In the genomic region with DNA sequence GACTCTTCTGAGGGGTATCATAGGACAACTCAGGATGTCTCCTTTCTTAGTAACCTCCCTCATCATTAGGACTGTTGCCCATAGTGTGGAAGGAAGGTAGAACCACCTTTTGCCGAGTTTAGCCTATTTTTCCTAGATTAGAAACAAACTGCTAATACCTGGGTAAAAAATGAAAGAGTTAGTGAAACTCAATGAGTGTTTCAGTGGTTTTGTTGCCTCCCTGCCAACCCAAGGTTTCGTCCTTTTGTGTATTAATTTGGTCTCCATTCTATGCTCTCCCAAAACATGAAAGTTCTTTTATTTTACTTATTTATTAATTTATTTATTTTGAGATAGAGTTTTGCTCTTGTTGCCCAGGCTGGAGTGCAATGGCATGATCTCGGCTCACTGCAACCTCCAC, we compare ENCODE assay signal across 27 cellular contexts.
"Had no signal": no experiment of that assay in that cellular context is flagged by ENCODE, and none has a peak within 500 bp of the region (broad histone marks: within the 10 kb centered on the region; RNA-seq: fewer than 3 reads in every experiment).

No MANE protein-coding gene starts in this region.

- H3K4me1 Mint-ChIP-seq: mesothelial cell of epicardium; naive B cell; natural killer cell; nephron progenitor cell; neural progenitor cell; stimulated activated naive B cell treated with anti-CD40 and anti-IgM and Interleukin-4, amounts not matched to agents 10 μg/mL and 1 μg/mL and 100 μg/mL, for 72 hours had no signal

- H3K27ac Mint-ChIP-seq: mesothelial cell of epicardium; naive B cell; natural killer cell; nephron progenitor cell; neural progenitor cell; stimulated activated naive B cell treated with anti-CD40 and anti-IgM and Interleukin-4, amounts not matched to agents 10 μg/mL and 1 μg/mL and 100 μg/mL, for 72 hours had no signal

- ATAC-seq: left colon; left lung; natural killer cell; sciatic nerve; stimulated activated naive B cell treated with anti-CD40 and anti-IgM and Interleukin-4, amounts not matched to agents 10 μg/mL and 1 μg/mL and 100 μg/mL, for 72 hours; stimulated activated naive CD8-positive, alpha-beta T cell treated with anti-CD3 and anti-CD28 coated beads, Interleukin-15, Interleukin-2, amounts not matched to agents 100 U/mL and 50 U/mL, for 24 hours; upper lobe of right lung had no signal

- H3K79me2 ChIP-seq: parathyroid adenoma had no signal

- H3K9me3 Mint-ChIP-seq: mesothelial cell of epicardium; nephron progenitor cell; neural progenitor cell; stimulated activated naive B cell treated with anti-CD40 and anti-IgM and Interleukin-4, amounts not matched to agents 10 μg/mL and 1 μg/mL and 100 μg/mL, for 72 hours had no signal

- H3K27me3 Mint-ChIP-seq: naive B cell; stimulated activated naive B cell treated with anti-CD40 and anti-IgM and Interleukin-4, amounts not matched to agents 10 μg/mL and 1 μg/mL and 100 μg/mL, for 72 hours had no signal

- H3K36me3 ChIP-seq: left lung, neural progenitor cell, neutrophil, stomach, thyroid gland, upper lobe of right lung had no signal

- H3K27me3 ChIP-seq: left lung, neural progenitor cell, neutrophil, stomach, testis, thyroid gland, upper lobe of right lung had no signal

- H3K4me3 ChIP-seq: left lung, lung, neural progenitor cell, skin epidermis, stomach, testis, thyroid gland, upper lobe of right lung had no signal

- H3K36me3 Mint-ChIP-seq: mesothelial cell of epicardium; naive B cell; natural killer cell; neural progenitor cell; stimulated activated naive B cell treated with anti-CD40 and anti-IgM and Interleukin-4, amounts not matched to agents 10 μg/mL and 1 μg/mL and 100 μg/mL, for 72 hours had no signal

- H2AFZ ChIP-seq: neural progenitor cell, parathyroid adenoma had no signal

- H3K27ac ChIP-seq: left lung, neural progenitor cell, neutrophil, parathyroid adenoma, skin epidermis, stomach, testis, thyroid gland, upper lobe of right lung had no signal

- H3K4me2 ChIP-seq: neural progenitor cell had no signal

- H3K9me3 ChIP-seq: left lung, neutrophil, stomach, testis, thyroid gland, upper lobe of right lung had no signal

- H3K4me3 Mint-ChIP-seq: mesothelial cell of epicardium; naive B cell; natural killer cell; nephron progenitor cell; neural progenitor cell; stimulated activated naive B cell treated with anti-CD40 and anti-IgM and Interleukin-4, amounts not matched to agents 10 μg/mL and 1 μg/mL and 100 μg/mL, for 72 hours had no signal

- H3K4me1 ChIP-seq: left lung, neural progenitor cell, parathyroid adenoma, stomach, testis, upper lobe of right lung had no signal

- H3K9ac ChIP-seq: neural progenitor cell, parathyroid adenoma had no signal

- DNase-seq: hippocampal formation; kidney glomerular epithelial cell; left colon; left lung; mesendoderm; naive B cell; natural killer cell; nephron progenitor cell; occipital lobe; stimulated activated CD4-positive, alpha-beta T cell treated with anti-CD3 and anti-CD28 coated beads, Interleukin-12 subunit alpha, Interleukin-12 subunit beta, amount 100 ng/mL, for 4 hours; stimulated activated CD4-positive, alpha-beta T cell treated with anti-CD3 and anti-CD28 coated beads, Interleukin-15, amount 100 ng/mL, for 24 hours; stimulated activated CD4-positive, alpha-beta T cell treated with anti-CD3 and anti-CD28 coated beads, Interleukin-2, amount 100 ng/mL, for 24 hours; stimulated activated CD4-positive, alpha-beta T cell treated with anti-CD3 and anti-CD28 coated beads, Interleukin-4, amount 100 ng/mL, for 1 hour; stimulated activated naive B cell treated with anti-CD40 and anti-IgM and Interleukin-4, amounts not matched to agents 10 μg/mL and 1 μg/mL and 100 μg/mL, for 72 hours; stimulated activated naive CD8-positive, alpha-beta T cell treated with anti-CD3 and anti-CD28 coated beads, Interleukin-15, Interleukin-2, amounts not matched to agents 100 U/mL and 50 U/mL, for 24 hours; stomach; testis; thyroid gland; trophoblast cell; upper lobe of right lung had no signal
